Comparison of ENCODE assay signal across 1 cellular context in the genomic region with DNA sequence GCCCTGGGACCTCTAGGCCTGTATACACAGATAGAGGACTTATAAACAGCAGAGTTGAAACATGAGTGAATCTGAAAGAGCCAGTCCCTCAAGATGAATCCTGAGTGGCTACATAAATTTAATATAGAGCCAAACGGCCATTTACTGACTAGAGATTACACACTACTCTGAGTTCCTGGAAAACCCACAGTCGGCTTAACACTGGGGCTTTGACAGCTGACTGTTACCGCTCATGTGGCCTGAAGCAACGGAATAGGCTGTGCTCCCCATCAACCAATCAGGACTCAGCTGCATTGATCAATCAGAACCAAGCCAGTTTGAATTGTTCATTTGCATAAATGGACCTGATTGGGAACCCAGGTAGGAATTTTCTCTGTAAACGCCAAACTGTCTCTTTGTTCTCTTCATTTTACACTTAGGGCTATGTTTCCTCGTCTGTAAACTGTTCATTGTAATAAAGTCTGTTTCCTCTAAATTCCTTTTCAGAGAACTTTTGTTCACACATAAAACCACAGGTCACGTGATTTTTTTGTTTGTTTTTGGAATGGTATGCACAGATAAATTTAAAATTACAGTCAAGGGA.
A peak's percentile ranks its signal among the peaks of the same experiment; 100 is the strongest.
TF ChIP-seq lines count a peak whose summit lies in the region.

No MANE protein-coding gene starts in this region.

TF ChIP-seq in K562, 482 proteins besides CTCF, POLR2A, EP300 and RAD21 (continued from another document and continues in another):
- TF ChIP-seq NFIC (IDR thresholded peaks at IDR 0.05) = no peak
- TF ChIP-seq, protein P1, sequence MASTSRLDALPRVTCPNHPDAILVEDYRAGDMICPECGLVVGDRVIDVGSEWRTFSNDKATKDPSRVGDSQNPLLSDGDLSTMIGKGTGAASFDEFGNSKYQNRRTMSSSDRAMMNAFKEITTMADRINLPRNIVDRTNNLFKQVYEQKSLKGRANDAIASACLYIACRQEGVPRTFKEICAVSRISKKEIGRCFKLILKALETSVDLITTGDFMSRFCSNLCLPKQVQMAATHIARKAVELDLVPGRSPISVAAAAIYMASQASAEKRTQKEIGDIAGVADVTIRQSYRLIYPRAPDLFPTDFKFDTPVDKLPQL (IDR thresholded peaks at IDR 0.05; ENCODE audit: extremely low read depth, insufficient read length) = no peak
- TF ChIP-seq GABPB1 (CRISPR knock-in tag; IDR thresholded peaks at IDR 0.05) = no peak
- 0 out of 2 replicates have a peak, but pooled peaks have one; percentile 5 for TF ChIP-seq STAT5B (CRISPR knock-in tag; IDR thresholded peaks at IDR 0.05)
- no peak for TF ChIP-seq ZNF24 (IDR thresholded peaks at IDR 0.05)
- TF ChIP-seq ZFP1 (CRISPR knock-in tag; IDR thresholded peaks at IDR 0.05) = no peak
- TF ChIP-seq NFXL1 (CRISPR knock-in tag; IDR thresholded peaks at IDR 0.05) = no peak
- TF ChIP-seq SMAD4 (CRISPR knock-in tag; conservative IDR thresholded peaks at IDR 0.05) = peak; percentile 64; the same call in 1 of the 2 replicates
- TF ChIP-seq KAT2B (IDR thresholded peaks at IDR 0.05; ENCODE audit: low read depth, low read length) = no peak
- TF ChIP-seq, protein P2, sequence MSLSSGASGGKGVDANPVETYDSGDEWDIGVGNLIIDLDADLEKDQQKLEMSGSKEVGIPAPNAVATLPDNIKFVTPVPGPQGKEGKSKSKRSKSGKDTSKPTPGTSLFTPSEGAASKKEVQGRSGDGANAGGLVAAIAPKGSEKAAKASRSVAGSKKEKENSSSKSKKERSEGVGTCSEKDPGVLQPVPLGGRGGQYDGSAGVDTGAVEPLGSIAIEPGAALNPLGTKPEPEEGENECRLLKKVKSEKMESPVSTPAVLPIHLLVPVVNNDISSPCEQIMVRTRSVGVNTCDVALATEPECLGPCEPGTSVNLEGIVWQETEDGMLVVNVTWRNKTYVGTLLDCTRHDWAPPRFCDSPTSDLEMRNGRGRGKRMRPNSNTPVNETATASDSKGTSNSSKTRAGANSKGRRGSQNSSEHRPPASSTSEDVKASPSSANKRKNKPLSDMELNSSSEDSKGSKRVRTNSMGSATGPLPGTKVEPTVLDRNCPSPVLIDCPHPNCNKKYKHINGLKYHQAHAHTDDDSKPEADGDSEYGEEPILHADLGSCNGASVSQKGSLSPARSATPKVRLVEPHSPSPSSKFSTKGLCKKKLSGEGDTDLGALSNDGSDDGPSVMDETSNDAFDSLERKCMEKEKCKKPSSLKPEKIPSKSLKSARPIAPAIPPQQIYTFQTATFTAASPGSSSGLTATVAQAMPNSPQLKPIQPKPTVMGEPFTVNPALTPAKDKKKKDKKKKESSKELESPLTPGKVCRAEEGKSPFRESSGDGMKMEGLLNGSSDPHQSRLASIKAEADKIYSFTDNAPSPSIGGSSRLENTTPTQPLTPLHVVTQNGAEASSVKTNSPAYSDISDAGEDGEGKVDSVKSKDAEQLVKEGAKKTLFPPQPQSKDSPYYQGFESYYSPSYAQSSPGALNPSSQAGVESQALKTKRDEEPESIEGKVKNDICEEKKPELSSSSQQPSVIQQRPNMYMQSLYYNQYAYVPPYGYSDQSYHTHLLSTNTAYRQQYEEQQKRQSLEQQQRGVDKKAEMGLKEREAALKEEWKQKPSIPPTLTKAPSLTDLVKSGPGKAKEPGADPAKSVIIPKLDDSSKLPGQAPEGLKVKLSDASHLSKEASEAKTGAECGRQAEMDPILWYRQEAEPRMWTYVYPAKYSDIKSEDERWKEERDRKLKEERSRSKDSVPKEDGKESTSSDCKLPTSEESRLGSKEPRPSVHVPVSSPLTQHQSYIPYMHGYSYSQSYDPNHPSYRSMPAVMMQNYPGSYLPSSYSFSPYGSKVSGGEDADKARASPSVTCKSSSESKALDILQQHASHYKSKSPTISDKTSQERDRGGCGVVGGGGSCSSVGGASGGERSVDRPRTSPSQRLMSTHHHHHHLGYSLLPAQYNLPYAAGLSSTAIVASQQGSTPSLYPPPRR (CRISPR knock-in tag; IDR thresholded peaks at IDR 0.05; ENCODE audit: borderline replicate concordance) = no peak
- no peak for TF ChIP-seq STAG1 (CRISPR knock-in tag; IDR thresholded peaks at IDR 0.05; ENCODE audit: borderline replicate concordance)
- no peak for TF ChIP-seq HIVEP1 (CRISPR knock-in tag; IDR thresholded peaks at IDR 0.05)
- 0 out of 2 replicates have a peak, but pooled peaks have one; percentile 39 for TF ChIP-seq BACH1 (tag; IDR thresholded peaks at IDR 0.05)
- peak; percentile 35 for TF ChIP-seq TAF9B (IDR thresholded peaks at IDR 0.05; ENCODE audit: partially characterized antibody)
- peak; percentile 89; the same call in 1 of the 2 replicates for TF ChIP-seq ARID3A (IDR thresholded peaks at IDR 0.05; ENCODE audit: borderline replicate concordance, low read depth, low read length)
- TF ChIP-seq, protein P3, sequence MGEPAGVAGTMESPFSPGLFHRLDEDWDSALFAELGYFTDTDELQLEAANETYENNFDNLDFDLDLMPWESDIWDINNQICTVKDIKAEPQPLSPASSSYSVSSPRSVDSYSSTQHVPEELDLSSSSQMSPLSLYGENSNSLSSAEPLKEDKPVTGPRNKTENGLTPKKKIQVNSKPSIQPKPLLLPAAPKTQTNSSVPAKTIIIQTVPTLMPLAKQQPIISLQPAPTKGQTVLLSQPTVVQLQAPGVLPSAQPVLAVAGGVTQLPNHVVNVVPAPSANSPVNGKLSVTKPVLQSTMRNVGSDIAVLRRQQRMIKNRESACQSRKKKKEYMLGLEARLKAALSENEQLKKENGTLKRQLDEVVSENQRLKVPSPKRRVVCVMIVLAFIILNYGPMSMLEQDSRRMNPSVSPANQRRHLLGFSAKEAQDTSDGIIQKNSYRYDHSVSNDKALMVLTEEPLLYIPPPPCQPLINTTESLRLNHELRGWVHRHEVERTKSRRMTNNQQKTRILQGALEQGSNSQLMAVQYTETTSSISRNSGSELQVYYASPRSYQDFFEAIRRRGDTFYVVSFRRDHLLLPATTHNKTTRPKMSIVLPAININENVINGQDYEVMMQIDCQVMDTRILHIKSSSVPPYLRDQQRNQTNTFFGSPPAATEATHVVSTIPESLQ (CRISPR knock-in tag; IDR thresholded peaks at IDR 0.05) = no peak
- TF ChIP-seq ZNF280A (IDR thresholded peaks at IDR 0.05; ENCODE audit: low read depth, partially characterized antibody) = no peak
- TF ChIP-seq HBP1 (CRISPR knock-in tag; IDR thresholded peaks at IDR 0.05) = no peak
- TF ChIP-seq SMARCC2 (IDR thresholded peaks at IDR 0.05; ENCODE audit: low read depth) = no peak
- TF ChIP-seq TCF15 (CRISPR knock-in tag; IDR thresholded peaks at IDR 0.05) = no peak
- TF ChIP-seq BRD9 (IDR thresholded peaks at IDR 0.05; ENCODE audit: low read depth, partially characterized antibody) = no peak
- TF ChIP-seq, protein P4, sequence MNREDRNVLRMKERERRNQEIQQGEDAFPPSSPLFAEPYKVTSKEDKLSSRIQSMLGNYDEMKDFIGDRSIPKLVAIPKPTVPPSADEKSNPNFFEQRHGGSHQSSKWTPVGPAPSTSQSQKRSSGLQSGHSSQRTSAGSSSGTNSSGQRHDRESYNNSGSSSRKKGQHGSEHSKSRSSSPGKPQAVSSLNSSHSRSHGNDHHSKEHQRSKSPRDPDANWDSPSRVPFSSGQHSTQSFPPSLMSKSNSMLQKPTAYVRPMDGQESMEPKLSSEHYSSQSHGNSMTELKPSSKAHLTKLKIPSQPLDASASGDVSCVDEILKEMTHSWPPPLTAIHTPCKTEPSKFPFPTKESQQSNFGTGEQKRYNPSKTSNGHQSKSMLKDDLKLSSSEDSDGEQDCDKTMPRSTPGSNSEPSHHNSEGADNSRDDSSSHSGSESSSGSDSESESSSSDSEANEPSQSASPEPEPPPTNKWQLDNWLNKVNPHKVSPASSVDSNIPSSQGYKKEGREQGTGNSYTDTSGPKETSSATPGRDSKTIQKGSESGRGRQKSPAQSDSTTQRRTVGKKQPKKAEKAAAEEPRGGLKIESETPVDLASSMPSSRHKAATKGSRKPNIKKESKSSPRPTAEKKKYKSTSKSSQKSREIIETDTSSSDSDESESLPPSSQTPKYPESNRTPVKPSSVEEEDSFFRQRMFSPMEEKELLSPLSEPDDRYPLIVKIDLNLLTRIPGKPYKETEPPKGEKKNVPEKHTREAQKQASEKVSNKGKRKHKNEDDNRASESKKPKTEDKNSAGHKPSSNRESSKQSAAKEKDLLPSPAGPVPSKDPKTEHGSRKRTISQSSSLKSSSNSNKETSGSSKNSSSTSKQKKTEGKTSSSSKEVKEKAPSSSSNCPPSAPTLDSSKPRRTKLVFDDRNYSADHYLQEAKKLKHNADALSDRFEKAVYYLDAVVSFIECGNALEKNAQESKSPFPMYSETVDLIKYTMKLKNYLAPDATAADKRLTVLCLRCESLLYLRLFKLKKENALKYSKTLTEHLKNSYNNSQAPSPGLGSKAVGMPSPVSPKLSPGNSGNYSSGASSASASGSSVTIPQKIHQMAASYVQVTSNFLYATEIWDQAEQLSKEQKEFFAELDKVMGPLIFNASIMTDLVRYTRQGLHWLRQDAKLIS (CRISPR knock-in tag; IDR thresholded peaks at IDR 0.05) = no peak
- peak; percentile 77 for TF ChIP-seq NFYB (IDR thresholded peaks at IDR 0.05; ENCODE audit: extremely low read depth, insufficient read length)
- no peak for TF ChIP-seq MTA2 (IDR thresholded peaks at IDR 0.05; ENCODE audit: low read depth)
- TF ChIP-seq, protein P5, sequence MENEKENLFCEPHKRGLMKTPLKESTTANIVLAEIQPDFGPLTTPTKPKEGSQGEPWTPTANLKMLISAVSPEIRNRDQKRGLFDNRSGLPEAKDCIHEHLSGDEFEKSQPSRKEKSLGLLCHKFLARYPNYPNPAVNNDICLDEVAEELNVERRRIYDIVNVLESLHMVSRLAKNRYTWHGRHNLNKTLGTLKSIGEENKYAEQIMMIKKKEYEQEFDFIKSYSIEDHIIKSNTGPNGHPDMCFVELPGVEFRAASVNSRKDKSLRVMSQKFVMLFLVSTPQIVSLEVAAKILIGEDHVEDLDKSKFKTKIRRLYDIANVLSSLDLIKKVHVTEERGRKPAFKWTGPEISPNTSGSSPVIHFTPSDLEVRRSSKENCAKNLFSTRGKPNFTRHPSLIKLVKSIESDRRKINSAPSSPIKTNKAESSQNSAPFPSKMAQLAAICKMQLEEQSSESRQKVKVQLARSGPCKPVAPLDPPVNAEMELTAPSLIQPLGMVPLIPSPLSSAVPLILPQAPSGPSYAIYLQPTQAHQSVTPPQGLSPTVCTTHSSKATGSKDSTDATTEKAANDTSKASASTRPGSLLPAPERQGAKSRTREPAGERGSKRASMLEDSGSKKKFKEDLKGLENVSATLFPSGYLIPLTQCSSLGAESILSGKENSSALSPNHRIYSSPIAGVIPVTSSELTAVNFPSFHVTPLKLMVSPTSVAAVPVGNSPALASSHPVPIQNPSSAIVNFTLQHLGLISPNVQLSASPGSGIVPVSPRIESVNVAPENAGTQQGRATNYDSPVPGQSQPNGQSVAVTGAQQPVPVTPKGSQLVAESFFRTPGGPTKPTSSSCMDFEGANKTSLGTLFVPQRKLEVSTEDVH (IDR thresholded peaks at IDR 0.05; ENCODE audit: low read depth, partially characterized antibody) = no peak
- TF ChIP-seq OTX1 (CRISPR knock-in tag; IDR thresholded peaks at IDR 0.05) = no peak
- no peak for TF ChIP-seq MED1 (CRISPR knock-in tag; IDR thresholded peaks at IDR 0.05; ENCODE audit: borderline replicate concordance)
- 0 out of 2 replicates have a peak, but pooled peaks have one; percentile 51 for TF ChIP-seq NR4A1 (CRISPR knock-in tag; IDR thresholded peaks at IDR 0.05)
- no peak; the same call in 1 of the 2 replicates for TF ChIP-seq NR4A1 (tag; IDR thresholded peaks at IDR 0.05)
- TF ChIP-seq FOXJ2 (tag; IDR thresholded peaks at IDR 0.05) = no peak
- no peak for TF ChIP-seq ZBTB17 (CRISPR knock-in tag; IDR thresholded peaks at IDR 0.05)
- no peak for TF ChIP-seq ZFP30 (CRISPR knock-in tag; IDR thresholded peaks at IDR 0.05; ENCODE audit: borderline replicate concordance)
- TF ChIP-seq SAFB (IDR thresholded peaks at IDR 0.05; ENCODE audit: borderline replicate concordance, low read depth, low read length) = no peak
- TF ChIP-seq, protein P6, sequence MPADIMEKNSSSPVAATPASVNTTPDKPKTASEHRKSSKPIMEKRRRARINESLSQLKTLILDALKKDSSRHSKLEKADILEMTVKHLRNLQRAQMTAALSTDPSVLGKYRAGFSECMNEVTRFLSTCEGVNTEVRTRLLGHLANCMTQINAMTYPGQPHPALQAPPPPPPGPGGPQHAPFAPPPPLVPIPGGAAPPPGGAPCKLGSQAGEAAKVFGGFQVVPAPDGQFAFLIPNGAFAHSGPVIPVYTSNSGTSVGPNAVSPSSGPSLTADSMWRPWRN (IDR thresholded peaks at IDR 0.05; ENCODE audit: low read depth) = no peak
- no peak for TF ChIP-seq HDGF (IDR thresholded peaks at IDR 0.05)
- TF ChIP-seq ZNF165 (CRISPR knock-in tag; IDR thresholded peaks at IDR 0.05; ENCODE audit: borderline replicate concordance) = no peak
